ENCODE assay signal across 8 cellular contexts in the genomic region with DNA sequence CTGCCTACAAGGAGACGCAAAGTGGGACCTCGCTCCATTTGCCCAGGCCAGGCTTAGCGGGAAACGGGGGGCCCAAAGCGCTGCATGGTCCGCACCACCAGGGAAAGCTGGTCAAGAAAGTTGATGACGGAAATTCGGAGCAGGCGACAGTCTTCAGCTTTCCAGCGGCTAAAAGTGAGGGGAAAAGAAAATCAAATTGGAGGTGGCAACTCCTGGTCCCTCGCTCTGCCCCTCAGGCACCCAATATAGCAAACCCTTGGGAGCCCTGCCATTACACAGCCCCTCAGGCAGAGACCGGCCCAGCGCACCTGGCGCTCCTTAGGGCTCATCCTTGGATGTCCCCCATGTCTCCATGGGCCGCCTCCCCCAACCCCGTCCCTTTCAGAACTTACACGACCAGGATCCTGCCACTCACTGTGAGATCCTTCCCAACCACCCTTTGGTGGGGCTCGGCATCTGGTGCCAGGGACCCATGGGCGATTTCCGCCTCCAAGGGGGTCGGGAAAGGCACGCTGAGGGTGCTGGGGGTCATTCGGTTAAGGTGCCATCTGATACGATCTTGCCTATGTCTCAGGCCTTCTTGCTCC. TPM values are rescaled to one million over a fixed set of nuclear protein-coding genes. Genes with fewer than 3 reads are reported as not detected.
DNase-seq lines count a peak whose midpoint lies in the region; ATAC-seq and TF ChIP-seq lines count a peak whose summit lies in the region.

No MANE protein-coding gene starts in this region.

- TF ChIP-seq CTCF in adrenal gland (IDR thresholded peaks at IDR 0.05) (no peak), right lobe of liver (IDR thresholded peaks at IDR 0.05) (no peak), type B pancreatic cell (conservative IDR thresholded peaks at IDR 0.05) (no peak)

- H3K36me3 Mint-ChIP-seq in activated T-cell treated with anti-CD3 and anti-CD28 coated beads, Interleukin-2, amount 50 U/mL, for 4 hours (ENCODE audit: insufficient read depth) = no peaks in the 10 kb centered on the region
- no peaks in the 10 kb centered on the region for H3K36me3 Mint-ChIP-seq in type B pancreatic cell

- H3K4me3 Mint-ChIP-seq in activated T-cell treated with anti-CD3 and anti-CD28 coated beads, Interleukin-2, amount 50 U/mL, for 4 hours = peak overlapping the region; percentile 83
- peak overlapping the region; percentile 82 for H3K4me3 Mint-ChIP-seq in type B pancreatic cell

- intact Hi-C loops in adrenal gland (cut with DNase I) (no loop called here), right lobe of liver (cut with DNase I) (no loop called here)

- ATAC-seq in activated T-cell treated with anti-CD3 and anti-CD28 coated beads, Interleukin-2, amount 50 U/mL, for 4 hours = no peak
- ATAC-seq in right lobe of liver (no peak), GM18502 (IDR thresholded peaks at IDR 0.05; ENCODE audit: poor library complexity, unreplicated experiment) (no peak), HG02970 (IDR thresholded peaks at IDR 0.05; ENCODE audit: low FRiP score, unreplicated experiment) (no peak)

- H3K4me3 ChIP-seq in adrenal gland (peak overlapping the region in 1 of 4 donors; percentile 64), right lobe of liver (peak overlapping the region; percentile 36 to 51 (median 37))

- H3K27ac ChIP-seq in adrenal gland (peak overlapping the region in 4 of 5 donors; percentile 37 to 90 (median 68)), right lobe of liver (peak overlapping the region in 1 of 3 donors; percentile 73)

- H3K9me3 Mint-ChIP-seq in activated T-cell treated with anti-CD3 and anti-CD28 coated beads, Interleukin-2, amount 50 U/mL, for 4 hours = no peaks in the 10 kb centered on the region
- no peaks in the 10 kb centered on the region for H3K9me3 Mint-ChIP-seq in type B pancreatic cell

- H3K9me3 ChIP-seq in adrenal gland (replicated peaks in 1 of 3) = no peaks in the 10 kb centered on the region
- no peaks in the 10 kb centered on the region for H3K9me3 ChIP-seq in right lobe of liver

- DNase-seq in activated T-cell treated with anti-CD3 and anti-CD28 coated beads, Interleukin-2, amount 50 U/mL, for 4 hours = no peak
- DNase-seq in activated T-cell treated with anti-CD3 and anti-CD28 coated beads, Interleukin-2, amount 50 U/mL, for 1 hour = no peak
- peak in 1 of 7 donors; percentile 19 for DNase-seq in adrenal gland
- DNase-seq in right lobe of liver = peak in 1 of 3 donors; percentile 21
- DNase-seq in type B pancreatic cell (ENCODE audit: extremely low spot score, unreplicated experiment) = no peak
- DNase-seq in H4 (ENCODE audit: low spot score) = no peak

- H3K36me3 ChIP-seq in adrenal gland (replicated peaks in 1 of 2) = no peaks in the 10 kb centered on the region
- no peaks in the 10 kb centered on the region for H3K36me3 ChIP-seq in right lobe of liver

- no peaks in the 10 kb centered on the region for H3K27me3 Mint-ChIP-seq in activated T-cell treated with anti-CD3 and anti-CD28 coated beads, Interleukin-2, amount 50 U/mL, for 4 hours (ENCODE audit: low read depth)
- H3K27me3 Mint-ChIP-seq in type B pancreatic cell = no peaks in the 10 kb centered on the region

- H3K27me3 ChIP-seq in adrenal gland (no peaks in the 10 kb centered on the region), right lobe of liver (no peaks in the 10 kb centered on the region)

- H3K4me1 ChIP-seq in adrenal gland (replicated peaks in 1 of 2) (no peaks in the 10 kb centered on the region), right lobe of liver (no peaks in the 10 kb centered on the region)

- 45 to 77% (median 64%) methylated on average over 10 to 24 of the region's 24 CpGs for WGBS in adrenal gland, 4 donors
- WGBS in right lobe of liver (ENCODE audit: insufficient coverage, low coverage, low lambda C conversion rate, missing lambda C conversion rate) = 50% methylated on average over 1 of the region's 24 CpGs

- TF ChIP-seq POLR2A in adrenal gland (IDR thresholded peaks at IDR 0.05) (no peak), right lobe of liver (IDR thresholded peaks at IDR 0.05) (no peak)

- H3K27ac Mint-ChIP-seq in type B pancreatic cell = peak overlapping the region; percentile 11

- H3K4me1 Mint-ChIP-seq in activated T-cell treated with anti-CD3 and anti-CD28 coated beads, Interleukin-2, amount 50 U/mL, for 4 hours (ENCODE audit: low read depth) = peaks cover 8% of the 10 kb centered on the region
- H3K4me1 Mint-ChIP-seq in type B pancreatic cell (ENCODE audit: unreplicated experiment) = no peaks in the 10 kb centered on the region

RNA-seq across cellular contexts. Expression of a gene that starts 1.1 kb away (rescaled TPM):
- 10 to 100 TPM; 76.1 to 89.9 (median 88.1) TPM for total RNA-seq in activated T-cell treated with anti-CD3 and anti-CD28 coated beads, Interleukin-2, amount 50 U/mL, for 4 hours
- total RNA-seq in adrenal gland (10 to 100 TPM; 22.5 to 72.5 (median 50.8) TPM), right lobe of liver (10 to 100 TPM in 4 of 6 experiments, 1 to 10 TPM in 2; 8.4 to 24.9 (median 10.8) TPM), type B pancreatic cell (ENCODE audit: low replicate concordance) (12.9 and 15.9 TPM in 2 replicates)
- polyA plus RNA-seq in adrenal gland = 10 to 100 TPM; 11.3 to 24.0 (median 12.0) TPM
- 57.8 and 96.3 TPM in 2 replicates for total RNA-seq in H4 (2014; rRNA removed; shearing (Covaris generic))

RNA-seq across cellular contexts. Expression of a gene that starts 8.4 kb away (rescaled TPM):
- total RNA-seq in activated T-cell treated with anti-CD3 and anti-CD28 coated beads, Interleukin-2, amount 50 U/mL, for 4 hours = 10 to 100 TPM; 51.5 to 63.2 (median 59.1) TPM
- total RNA-seq in adrenal gland (10 to 100 TPM; 36.4 to 95.6 (median 55.4) TPM), right lobe of liver (10 to 100 TPM; 12.6 to 34.8 (median 15.5) TPM), type B pancreatic cell (ENCODE audit: low replicate concordance) (23.3 and 28.7 TPM in 2 replicates)
- polyA plus RNA-seq in adrenal gland = 10 to 100 TPM; 18.3 to 31.1 (median 23.6) TPM
- total RNA-seq in H4 (2014; rRNA removed; shearing (Covaris generic)) = 55.5 and 94.8 TPM in 2 replicates

RNA-seq across cellular contexts. Expression of a gene that starts 12.4 kb away (rescaled TPM):
- total RNA-seq in activated T-cell treated with anti-CD3 and anti-CD28 coated beads, Interleukin-2, amount 50 U/mL, for 4 hours = 10 to 100 TPM; 31.3 to 32.0 (median 31.9) TPM
- total RNA-seq in adrenal gland (10 to 100 TPM; 25.7 to 33.4 (median 28.7) TPM), right lobe of liver (10 to 100 TPM in 1 of 6 experiments, 1 to 10 TPM in 5; 3.0 to 15.2 (median 5.1) TPM), type B pancreatic cell (ENCODE audit: low replicate concordance) (13.0 and 23.0 TPM in 2 replicates)
- polyA plus RNA-seq in adrenal gland = 10 to 100 TPM in 2 of 3 donors, 1 to 10 TPM in 1; 8.7 to 24.2 (median 23.2) TPM
- 20.0 and 35.3 TPM in 2 replicates for total RNA-seq in H4 (2014; rRNA removed; shearing (Covaris generic))

RNA-seq across cellular contexts. Expression of a gene that starts 19.9 kb away (rescaled TPM):
- total RNA-seq in activated T-cell treated with anti-CD3 and anti-CD28 coated beads, Interleukin-2, amount 50 U/mL, for 4 hours = 10 to 100 TPM; 26.6 to 33.8 (median 27.6) TPM
- 10 to 100 TPM in 7 of 8 donors, 1 to 10 TPM in 1; 8.2 to 46.3 (median 24.5) TPM for total RNA-seq in adrenal gland
- 10 to 100 TPM; 22.3 to 83.6 (median 27.4) TPM for polyA plus RNA-seq in adrenal gland
- 10 to 100 TPM in 1 of 6 experiments, 1 to 10 TPM in 5; 1.3 to 22.8 (median 2.6) TPM for total RNA-seq in right lobe of liver
- 62.9 and 85.1 TPM in 2 replicates for total RNA-seq in type B pancreatic cell (ENCODE audit: low replicate concordance)
- total RNA-seq in H4 (2014; rRNA removed; shearing (Covaris generic)) = 1.6 and 1.9 TPM in 2 replicates

RNA-seq across cellular contexts. Expression of a gene that starts 34.0 kb away (rescaled TPM):
- 10 to 100 TPM; 60.2 to 61.9 (median 61.6) TPM for total RNA-seq in activated T-cell treated with anti-CD3 and anti-CD28 coated beads, Interleukin-2, amount 50 U/mL, for 4 hours
- total RNA-seq in adrenal gland = 10 to 100 TPM; 25.1 to 74.5 (median 50.0) TPM
- polyA plus RNA-seq in adrenal gland = 100 to 1,000 TPM; 104 to 451 (median 241) TPM
- total RNA-seq in right lobe of liver = 10 to 100 TPM; 19.2 to 36.8 (median 21.9) TPM
- total RNA-seq in type B pancreatic cell (ENCODE audit: low replicate concordance) = 59.2 and 63.8 TPM in 2 replicates
- total RNA-seq in H4 (2014; rRNA removed; shearing (Covaris generic)) = 52.2 and 63.0 TPM in 2 replicates
